In genomic region chr17:75976175-75976848, GRCh38 we compare ENCODE assay signal across 9 cellular contexts. TPM values are rescaled to one million over a fixed set of nuclear protein-coding genes. Genes with fewer than 3 reads are reported as not detected.
A peak's percentile ranks its signal among the peaks of the same experiment; 100 is the strongest.
DNase-seq lines count a peak whose midpoint lies in the region; ATAC-seq and TF ChIP-seq lines count a peak whose summit lies in the region.
"Had no signal": no experiment of that assay in that cellular context is flagged by ENCODE, and none has a peak within 500 bp of the region (broad histone marks: within the 10 kb centered on the region; RNA-seq: fewer than 3 reads in every experiment).

No MANE protein-coding gene starts in this region.

- no peaks in the 10 kb centered on the region for H3K27me3 ChIP-seq in SK-N-SH (ENCODE audit: insufficient read depth)
- H3K27me3 ChIP-seq in esophagus squamous epithelium = no peaks in the 10 kb centered on the region

- no peak for TF ChIP-seq EP300 in SK-N-SH (IDR thresholded peaks at IDR 0.05; ENCODE audit: borderline replicate concordance in 1 of 2, low read depth in 1 of 2, low read length in 1 of 2)

- POLR2A ChIA-PET in SK-N-SH (lab: Yijun Ruan, JAX) = interaction anchor here (0.6 kb wide), 1 partner anchor 195 kb away, joined by 3 read pairs; no protein-coding TSS in a partner anchor

- peaks cover 19% of the 10 kb centered on the region for H3F3A ChIP-seq in SK-N-SH (replicated peaks; ENCODE audit: insufficient read depth)

- no peak overlapping the region for H3K27ac ChIP-seq in SK-N-SH (ENCODE audit: low read depth in 2 of 2, low read length in 1 of 2)
- peak overlapping the region in 3 of 4 donors; percentile 34 to 65 (median 49) for H3K27ac ChIP-seq in esophagus squamous epithelium
- peak overlapping the region in 11 of 21 experiments; percentile 14 to 67 (median 41) for H3K27ac ChIP-seq in skin epidermis

- no peak overlapping the region for H3K9ac ChIP-seq in SK-N-SH

- H3K9me3 ChIP-seq in SK-N-SH = no peaks in the 10 kb centered on the region
- no peaks in the 10 kb centered on the region for H3K9me3 ChIP-seq in esophagus squamous epithelium

- WGBS in SK-N-SH (ENCODE audit: low lambda C conversion rate) = 60% methylated on average over 9 of the region's 9 CpGs
- 41 to 49% methylated on average over 9 of the region's 9 CpGs for WGBS in esophagus squamous epithelium, 2 donors

- no peak for TF ChIP-seq RAD21 in SK-N-SH (IDR thresholded peaks at IDR 0.05; ENCODE audit: low read length)

- no peaks in the 10 kb centered on the region for H3K9me2 ChIP-seq in SK-N-SH

- H3K79me2 ChIP-seq in SK-N-SH (ENCODE audit: insufficient read depth) = peaks cover 83% of the 10 kb centered on the region

- peak overlapping the region; percentile 88 for H3K4me2 ChIP-seq in SK-N-SH

- intact Hi-C loops in esophagus squamous epithelium (cut with DNase I) = no loop called here

- CTCF ChIA-PET in SK-N-SH (lab: Yijun Ruan, JAX) = interaction anchor here (0.9 to 1.8 kb wide), 6 partner anchors 11 to 38 kb away, joined by 3 to 6 read pairs (median 3); partner anchors contain the start of genes CDK3 and FBF1

- DNase-seq in SK-N-SH (no peak), esophagus squamous epithelium (lab: John Stamatoyannopoulos, UW) (no peak), NCI-H1694 (lab: John Stamatoyannopoulos, UW) (no peak)
- DNase-seq: 8988T; activated CD4-positive, alpha-beta T cell treated with anti-CD3 and anti-CD28 coated beads for 48 hours; NCI-H1694 treated with DMSO at 0.1 percent for 48 hours had no signal

- no peak for ATAC-seq in SK-N-SH treated with all-trans-retinoic acid at 6 μM for 48 hours
- ATAC-seq in GM21367 (IDR thresholded peaks at IDR 0.05; ENCODE audit: unreplicated experiment) = no peak

- no peak for TF ChIP-seq POLR2A in esophagus squamous epithelium (IDR thresholded peaks at IDR 0.05)

- peak overlapping the region in 1 of 2 experiments; percentile 9; a peak in 1 of 4 replicates for H3K4me3 ChIP-seq in SK-N-SH (ENCODE audit: low read depth in 2 of 2, low read length in 1 of 2)
- peak overlapping the region in 3 of 4 donors; percentile 2 to 27 (median 4) for H3K4me3 ChIP-seq in esophagus squamous epithelium
- peak overlapping the region in 2 of 7 experiments; percentile 3 to 76 for H3K4me3 ChIP-seq in skin epidermis

- H4K20me1 ChIP-seq in SK-N-SH (ENCODE audit: insufficient read depth) = no peaks in the 10 kb centered on the region

- no peak overlapping the region for H2AFZ ChIP-seq in SK-N-SH (ENCODE audit: low read depth)

- peaks cover 10 to 47% of the 10 kb centered on the region in 2 experiments for H3K36me3 ChIP-seq in SK-N-SH (replicated peaks in 1 of 2; ENCODE audit: control insufficient read depth in 1 of 2, insufficient read depth in 2 of 2, low read length in 1 of 2)
- H3K36me3 ChIP-seq in esophagus squamous epithelium = peaks cover 0 to 34% (median 0%) of the 10 kb centered on the region in 3 donors

- TF ChIP-seq CTCF in SK-N-SH (IDR thresholded peaks at IDR 0.05) = no peak
- no peak for TF ChIP-seq CTCF in esophagus squamous epithelium (IDR thresholded peaks at IDR 0.05)

- H3K4me1 ChIP-seq in SK-N-SH (ENCODE audit: control insufficient read depth in 1 of 2, insufficient read depth in 2 of 2, low read depth in 1 of 2, low read length in 1 of 2) (peaks cover 0 to 10% of the 10 kb centered on the region in 2 experiments; a peak in 3 of 4 replicates), esophagus squamous epithelium (peaks cover 22 to 52% (median 32%) of the 10 kb centered on the region in 3 donors)

TF ChIP-seq in SK-N-SH, 30 proteins besides CTCF, POLR2A, EP300 and RAD21 (continues in another document):
- TF ChIP-seq USF1 (IDR thresholded peaks at IDR 0.05; ENCODE audit: borderline replicate concordance, low read depth) (no peak), YY1 (IDR thresholded peaks at IDR 0.05; ENCODE audit: low read depth) (no peak), TAF1 (IDR thresholded peaks at IDR 0.05; ENCODE audit: borderline replicate concordance, low read depth, low read length) (no peak), TCF12 (IDR thresholded peaks at IDR 0.05) (no peak), TEAD4 (IDR thresholded peaks at IDR 0.05; ENCODE audit: borderline replicate concordance, insufficient read depth) (no peak), JUND (IDR thresholded peaks at IDR 0.05) (no peak), MXI1 (IDR thresholded peaks at IDR 0.05; ENCODE audit: low read depth, low read length) (no peak), RXRA (IDR thresholded peaks at IDR 0.05; ENCODE audit: borderline replicate concordance, low read depth) (no peak), RCOR1 (IDR thresholded peaks at IDR 0.05; ENCODE audit: low read length) (no peak), ELF1 (IDR thresholded peaks at IDR 0.05) (no peak), IRF3 (IDR thresholded peaks at IDR 0.05; ENCODE audit: low read depth, low read length) (no peak), RFX5 (IDR thresholded peaks at IDR 0.05; ENCODE audit: low read length) (no peak), GATA2 (CRISPR knock-in tag; IDR thresholded peaks at IDR 0.05) (no peak)

TF ChIP-seq in SK-N-SH treated with all-trans-retinoic acid at 6 μM for 48 hours, 23 proteins besides CTCF, POLR2A, EP300 and RAD21:
- TF ChIP-seq ZNF8 (CRISPR knock-in tag; IDR thresholded peaks at IDR 0.05) (no peak), ISL1 (CRISPR knock-in tag; IDR thresholded peaks at IDR 0.05) (no peak), ARNTL (CRISPR knock-in tag; IDR thresholded peaks at IDR 0.05; ENCODE audit: borderline replicate concordance, low read depth) (no peak), ZFP3 (CRISPR knock-in tag; IDR thresholded peaks at IDR 0.05) (no peak), ZC3H10 (CRISPR knock-in tag; IDR thresholded peaks at IDR 0.05) (no peak), SNAI2 (CRISPR knock-in tag; IDR thresholded peaks at IDR 0.05) (no peak), PATZ1 (CRISPR knock-in tag; IDR thresholded peaks at IDR 0.05; ENCODE audit: borderline replicate concordance) (no peak), TCF4 (CRISPR knock-in tag; IDR thresholded peaks at IDR 0.05; ENCODE audit: borderline replicate concordance) (no peak), CSDC2 (CRISPR knock-in tag; IDR thresholded peaks at IDR 0.05) (no peak), TOX (CRISPR knock-in tag; IDR thresholded peaks at IDR 0.05; ENCODE audit: borderline replicate concordance) (no peak), ZFP30 (CRISPR knock-in tag; IDR thresholded peaks at IDR 0.05) (no peak), BACH2 (CRISPR knock-in tag; IDR thresholded peaks at IDR 0.05; ENCODE audit: borderline replicate concordance) (no peak)

RNA-seq across cellular contexts. Expression of gene ACOX1, which starts 2.7 kb away (rescaled TPM):
- polyA plus RNA-seq in SK-N-SH (2012; rRNA removed) = 21.5 and 29.7 TPM in 2 replicates
- 16.2 and 19.6 TPM in 2 replicates for polyA plus RNA-seq in SK-N-SH (2012; cell fraction: cytosol; rRNA removed)
- 35.9 and 44.1 TPM in 2 replicates for polyA plus RNA-seq in SK-N-SH (2012; cell fraction: nucleus; rRNA removed)
- total RNA-seq in esophagus squamous epithelium = 10 to 100 TPM; 46.9 to 73.3 (median 62.3) TPM

RNA-seq across cellular contexts. Expression of gene TEN1, which starts 2.7 kb away (rescaled TPM):
- 33.6 and 38.1 TPM in 2 replicates for polyA plus RNA-seq in SK-N-SH (2012; rRNA removed)
- polyA plus RNA-seq in SK-N-SH (2012; cell fraction: cytosol; rRNA removed) = 16.0 and 22.3 TPM in 2 replicates
- polyA plus RNA-seq in SK-N-SH (2012; cell fraction: nucleus; rRNA removed) = 94.0 and 103 TPM in 2 replicates
- 10 to 100 TPM; 24.6 to 40.6 (median 26.2) TPM for total RNA-seq in esophagus squamous epithelium

RNA-seq across cellular contexts. Expression of gene CDK3, which starts 24.3 kb away (rescaled TPM):
- 14.6 and 22.1 TPM in 2 replicates for polyA plus RNA-seq in SK-N-SH (2012; rRNA removed)
- 2.8 and 4.4 TPM in 2 replicates for polyA plus RNA-seq in SK-N-SH (2012; cell fraction: cytosol; rRNA removed)
- polyA plus RNA-seq in SK-N-SH (2012; cell fraction: nucleus; rRNA removed) = 71.9 and 153 TPM in 2 replicates
- total RNA-seq in esophagus squamous epithelium = 1 to 10 TPM; 2.4 to 6.6 (median 3.6) TPM

RNA-seq across cellular contexts. Expression of gene FBF1, which starts 35.5 kb away (rescaled TPM):
- 19.0 and 19.7 TPM in 2 replicates for polyA plus RNA-seq in SK-N-SH (2012; rRNA removed)
- polyA plus RNA-seq in SK-N-SH (2012; cell fraction: cytosol; rRNA removed) = 4.7 and 7.7 TPM in 2 replicates
- polyA plus RNA-seq in SK-N-SH (2012; cell fraction: nucleus; rRNA removed) = 103 and 134 TPM in 2 replicates
- total RNA-seq in esophagus squamous epithelium = 10 to 100 TPM; 13.9 to 18.3 (median 15.5) TPM

RNA-seq across cellular contexts. Expression of gene EVPL, which starts 50.8 kb away (rescaled TPM):
- polyA plus RNA-seq in SK-N-SH (2012; rRNA removed) = 0.15 and 0.23 TPM in 2 replicates
- 0.09 and 0.16 TPM in 2 replicates for polyA plus RNA-seq in SK-N-SH (2012; cell fraction: cytosol; rRNA removed)
- 0.26 and 0.42 TPM in 2 replicates for polyA plus RNA-seq in SK-N-SH (2012; cell fraction: nucleus; rRNA removed)
- total RNA-seq in esophagus squamous epithelium = 100 to 1,000 TPM; 132 to 604 (median 223) TPM

Comparison
In these comparisons a context has a peak if more than half of its experiments do, and no peak if none do; other contexts are left out.
1. H3K27ac ChIP-seq: peak in esophagus squamous epithelium (3 of 4) and skin epidermis (11 of 21); none in SK-N-SH (0 of 2).